In the genomic region with DNA sequence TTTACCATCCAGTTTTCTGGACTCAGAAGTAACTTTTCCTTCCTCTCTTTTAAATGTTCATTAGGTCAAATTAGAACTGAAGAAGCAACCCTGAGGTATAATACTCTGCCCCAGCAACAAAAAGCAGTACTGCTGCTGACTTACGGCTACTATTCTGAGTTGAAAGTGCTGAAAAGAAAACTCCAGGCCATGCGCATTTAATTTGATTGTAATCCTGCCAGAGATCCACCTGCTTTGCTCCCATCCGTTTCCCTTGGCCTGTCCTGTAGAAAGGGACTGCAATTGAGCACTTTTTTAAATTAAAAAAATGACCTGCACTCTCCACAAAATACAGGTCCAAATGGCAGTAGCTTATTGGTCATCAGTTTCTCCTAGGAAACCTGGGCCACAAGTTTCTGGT, we compare ENCODE assay signal across 23 cellular contexts.
A peak's percentile ranks its signal among the peaks of the same experiment; 100 is the strongest.
DNase-seq lines count a peak whose midpoint lies in the region; ATAC-seq and TF ChIP-seq lines count a peak whose summit lies in the region.
"Had no signal": no experiment of that assay in that cellular context is flagged by ENCODE, and none has a peak within 500 bp of the region (broad histone marks: within the 10 kb centered on the region; RNA-seq: fewer than 3 reads in every experiment).

No MANE protein-coding gene starts in this region.

- H3K4me3 Mint-ChIP-seq in T-helper 1 cell treated with Interleukin-12 subunit alpha and Interleukin-12 subunit beta and Interleukin-4 antibody, amounts not matched to agents 30 μg/mL and 1 μg/mL, for 36 hours = no peak overlapping the region
- H3K4me3 Mint-ChIP-seq in CD4-positive, CD25-positive, alpha-beta regulatory T cell = peak overlapping the region in 3 of 4 donors; percentile 29 to 35 (median 29)
- H3K4me3 Mint-ChIP-seq in effector memory CD8-positive, alpha-beta T cell = peak overlapping the region in 1 of 2 donors; percentile 43
- H3K4me3 Mint-ChIP-seq: naive B cell had no signal

- peaks cover 61% of the 10 kb centered on the region for H3K4me1 Mint-ChIP-seq in T-helper 1 cell treated with Interleukin-12 subunit alpha and Interleukin-12 subunit beta and Interleukin-4 antibody, amounts not matched to agents 30 μg/mL and 1 μg/mL, for 36 hours (ENCODE audit: low read depth)
- H3K4me1 Mint-ChIP-seq in CD4-positive, CD25-positive, alpha-beta regulatory T cell = peaks cover 27 to 94% (median 58%) of the 10 kb centered on the region in 4 donors
- peaks cover 58 to 74% of the 10 kb centered on the region in 2 donors for H3K4me1 Mint-ChIP-seq in effector memory CD8-positive, alpha-beta T cell (ENCODE audit: low read depth in 2 of 2)

- peak overlapping the region; percentile 46 for H3K27ac Mint-ChIP-seq in T-helper 1 cell treated with Interleukin-12 subunit alpha and Interleukin-12 subunit beta and Interleukin-4 antibody, amounts not matched to agents 30 μg/mL and 1 μg/mL, for 36 hours
- peak overlapping the region; percentile 62 to 96 (median 83) for H3K27ac Mint-ChIP-seq in CD4-positive, CD25-positive, alpha-beta regulatory T cell
- H3K27ac Mint-ChIP-seq in effector memory CD8-positive, alpha-beta T cell = peak overlapping the region; percentile 97 to 99

- TF ChIP-seq CTCF in omental fat pad (IDR thresholded peaks at IDR 0.05) = no peak

- H3K27ac ChIP-seq in CD4-positive, CD25-positive, alpha-beta regulatory T cell (ENCODE audit: insufficient read depth, low read length, poor library complexity, severe bottlenecking) = no peak overlapping the region
- H3K27ac ChIP-seq: breast epithelium, lower lobe of right lung had no signal

- peaks cover 77% of the 10 kb centered on the region for H3K4me1 ChIP-seq in CD4-positive, CD25-positive, alpha-beta regulatory T cell (ENCODE audit: control insufficient read depth, insufficient read depth, low read length, poor library complexity, severe bottlenecking)
- H3K4me1 ChIP-seq: breast epithelium had no signal

- no peaks in the 10 kb centered on the region for H3K9me3 ChIP-seq in CD4-positive, CD25-positive, alpha-beta regulatory T cell (ENCODE audit: control insufficient read depth in 2 of 2, low read length in 2 of 2)
- H3K9me3 ChIP-seq: breast epithelium, esophagus squamous epithelium, lower lobe of right lung had no signal

- H3K27me3 Mint-ChIP-seq in T-helper 1 cell treated with Interleukin-12 subunit alpha and Interleukin-12 subunit beta and Interleukin-4 antibody, amounts not matched to agents 30 μg/mL and 1 μg/mL, for 36 hours (ENCODE audit: low read depth) = no peaks in the 10 kb centered on the region
- peaks cover 4% of the 10 kb centered on the region for H3K27me3 Mint-ChIP-seq in CD4-positive, CD25-positive, alpha-beta regulatory T cell
- H3K27me3 Mint-ChIP-seq in effector memory CD8-positive, alpha-beta T cell = no peaks in the 10 kb centered on the region
- H3K27me3 Mint-ChIP-seq: naive B cell had no signal

- peaks cover 5% of the 10 kb centered on the region for H3K36me3 Mint-ChIP-seq in T-helper 1 cell treated with Interleukin-12 subunit alpha and Interleukin-12 subunit beta and Interleukin-4 antibody, amounts not matched to agents 30 μg/mL and 1 μg/mL, for 36 hours (ENCODE audit: low read depth)
- H3K36me3 Mint-ChIP-seq in CD4-positive, CD25-positive, alpha-beta regulatory T cell = no peaks in the 10 kb centered on the region
- peaks cover 38% of the 10 kb centered on the region for H3K36me3 Mint-ChIP-seq in effector memory CD8-positive, alpha-beta T cell (ENCODE audit: insufficient read depth)
- H3K36me3 Mint-ChIP-seq: naive B cell had no signal

- no peaks in the 10 kb centered on the region for H3K9me3 Mint-ChIP-seq in T-helper 1 cell treated with Interleukin-12 subunit alpha and Interleukin-12 subunit beta and Interleukin-4 antibody, amounts not matched to agents 30 μg/mL and 1 μg/mL, for 36 hours
- peaks cover 0 to 2% (median 0%) of the 10 kb centered on the region in 7 donors for H3K9me3 Mint-ChIP-seq in CD4-positive, CD25-positive, alpha-beta regulatory T cell
- no peaks in the 10 kb centered on the region for H3K9me3 Mint-ChIP-seq in effector memory CD8-positive, alpha-beta T cell
- H3K9me3 Mint-ChIP-seq: naive B cell had no signal

- H3K36me3 ChIP-seq in CD4-positive, CD25-positive, alpha-beta regulatory T cell (ENCODE audit: control insufficient read depth, insufficient read depth, low read length) = no peaks in the 10 kb centered on the region
- H3K36me3 ChIP-seq: breast epithelium, esophagus squamous epithelium, lower lobe of right lung had no signal

- DNase-seq in T-helper 1 cell (no peak), SK-N-DZ (ENCODE audit: low spot score) (peak; percentile 78), NCI-H187 treated with DMSO at 0.1 percent for 48 hours (lab: John Stamatoyannopoulos, UW) (no peak), omental fat pad (ENCODE audit: low spot score) (no peak)
- DNase-seq in CD4-positive, CD25-positive, alpha-beta regulatory T cell = no peak
- DNase-seq in effector memory CD8-positive, alpha-beta T cell = no peak
- DNase-seq: activated CD4-positive, alpha-beta T cell treated with anti-CD3 and anti-CD28 coated beads for 1 hour; activated effector memory CD4-positive, alpha-beta T cell treated with anti-CD3 and anti-CD28 coated beads, Interleukin-2, amount 50 U/mL, for 16 hours; esophagus squamous epithelium; Karpas-422; lower lobe of right lung; naive B cell; NCI-H1105 treated with DMSO at 0.1 percent for 48 hours; NCI-H226; NK-92 treated with Interleukin-12 subunit alpha and Interleukin-12 subunit beta, amount 100 ng/mL, for 24 hours; Right ventricle myocardium superior; stimulated activated CD4-positive, alpha-beta T cell treated with anti-CD3 and anti-CD28 coated beads, Interleukin-12 subunit alpha, Interleukin-12 subunit beta, amount 100 ng/mL, for 4 hours; stimulated activated naive CD4-positive, alpha-beta T cell treated with Interleukin-2 at 50 U/mL for 16 hours; T1000 had no signal

- no peak for ATAC-seq in CD4-positive, CD25-positive, alpha-beta regulatory T cell (ENCODE audit: low read depth in 2 of 2)
- no peak for ATAC-seq in effector memory CD8-positive, alpha-beta T cell (replicated peaks)
- ATAC-seq in omental fat pad (ENCODE audit: low FRiP score) (no peak), GM21381 (IDR thresholded peaks at IDR 0.05; ENCODE audit: unreplicated experiment) (no peak)
- ATAC-seq: GM12878, lower lobe of right lung had no signal

- no peak overlapping the region for H3K4me3 ChIP-seq in CD4-positive, CD25-positive, alpha-beta regulatory T cell (ENCODE audit: low read depth, low read length)
- H3K4me3 ChIP-seq: breast epithelium, esophagus squamous epithelium, GM12878, lower lobe of right lung had no signal

- no peaks in the 10 kb centered on the region for H3K27me3 ChIP-seq in CD4-positive, CD25-positive, alpha-beta regulatory T cell (ENCODE audit: control insufficient read depth, insufficient read depth, low read length)
- H3K27me3 ChIP-seq: breast epithelium, esophagus squamous epithelium had no signal

Comparison
In these comparisons a context has a peak if more than half of its experiments do, and no peak if none do; other contexts are left out.
1. H3K27ac Mint-ChIP-seq: peak in every context shown above with its lines; median percentile 98 in effector memory CD8-positive, alpha-beta T cell; 83 in CD4-positive, CD25-positive, alpha-beta regulatory T cell; 46 in T-helper 1 cell treated with Interleukin-12 subunit alpha and Interleukin-12 subunit beta and Interleukin-4 antibody, amounts not matched to agents 30 μg/mL and 1 μg/mL, for 36 hours.